Comparison of ENCODE assay signal across 15 cellular contexts in genomic region chr22:46201059-46201757, GRCh38. TPM values are rescaled to one million over a fixed set of nuclear protein-coding genes. Genes with fewer than 3 reads are reported as not detected.
A peak's percentile ranks its signal among the peaks of the same experiment; 100 is the strongest.
DNase-seq lines count a peak whose midpoint lies in the region; ATAC-seq, FAIRE-seq and TF ChIP-seq lines count a peak whose summit lies in the region.
"Had no signal": no experiment of that assay in that cellular context is flagged by ENCODE, and none has a peak within 500 bp of the region (broad histone marks: within the 10 kb centered on the region; RNA-seq: fewer than 3 reads in every experiment).

No MANE protein-coding gene starts in this region.

- H2AK5ac ChIP-seq in H1 (ENCODE audit: low read depth, low read length), result no peak overlapping the region

- H2AFZ ChIP-seq in H1 (ENCODE audit: low read length), result peak overlapping the region; percentile 89; the same call in 1 of the 2 replicates

- H3K79me1 ChIP-seq in H1 (ENCODE audit: low read depth, low read length), result no peaks in the 10 kb centered on the region

- TF ChIP-seq POLR2A in H1 (IDR thresholded peaks at IDR 0.05; ENCODE audit: control extremely low read depth in 1 of 2, low read depth in 2 of 2, low read length in 2 of 2), result no peak
- TF ChIP-seq POLR2A in spleen (IDR thresholded peaks at IDR 0.05), result no peak
- TF ChIP-seq POLR2A in GM18505 (IDR thresholded peaks at IDR 0.05; ENCODE audit: borderline replicate concordance, extremely low read depth, insufficient read depth, insufficient read length), result no peak

- H3K56ac ChIP-seq in H1 (replicated peaks; ENCODE audit: insufficient read length, low read depth, low read length), result no peak overlapping the region

- no peak overlapping the region for H3K14ac ChIP-seq in H1 (ENCODE audit: insufficient read length)

- H3K4me2 ChIP-seq in H1 (ENCODE audit: insufficient read depth in 1 of 2, low read depth in 2 of 2, low read length in 2 of 2), result peak overlapping the region; percentile 60 to 62

- peak overlapping the region; percentile 25; the same call in 1 of the 2 replicates for H2BK15ac ChIP-seq in H1 (ENCODE audit: low read length)

- 29% methylated on average over 13 of the region's 17 CpGs; no CpG with 5 or more reads in 1 of the 2 experiments for WGBS in H1 (ENCODE audit: extremely low coverage in 1 of 2, insufficient coverage in 1 of 2, insufficient read length in 1 of 2, insufficient replicate concordance in 2 of 2, low coverage in 1 of 2, low lambda C conversion rate in 2 of 2, missing lambda C conversion rate in 1 of 2), 2 experiments
- WGBS in spleen, 5 donors, result 62 to 82% (median 77%) methylated on average over 17 of the region's 17 CpGs

- H3K27me3 ChIP-seq in H1 (replicated peaks in 1 of 4; ENCODE audit: control insufficient read depth in 3 of 4, extremely low read depth in 1 of 4, insufficient read depth in 3 of 4, low read length in 3 of 4) (no peaks in the 10 kb centered on the region), spleen (replicated peaks in 1 of 7) (no peaks in the 10 kb centered on the region)
- H3K27me3 ChIP-seq: testis had no signal

- H2BK12ac ChIP-seq in H1 (ENCODE audit: low read depth, low read length), result no peak overlapping the region

- 0 out of 2 replicates have a peak overlapping the region, but pooled peaks have one; percentile 63 for H2BK20ac ChIP-seq in H1 (ENCODE audit: low read length)

- no peak for TF ChIP-seq CTCF in H1 (IDR thresholded peaks at IDR 0.05; ENCODE audit: control extremely low read depth in 1 of 3, insufficient read depth in 1 of 3, low read depth in 1 of 3, low read length in 3 of 3)
- TF ChIP-seq CTCF in spleen (IDR thresholded peaks at IDR 0.05 in 8 of 11, conservative IDR thresholded peaks at IDR 0.05 in 3 of 11), result no peak
- TF ChIP-seq CTCF in omental fat pad (IDR thresholded peaks at IDR 0.05), result no peak

- H4K8ac ChIP-seq in H1 (ENCODE audit: extremely low read depth, insufficient read depth, low read length), result 0 out of 2 replicates have a peak overlapping the region, but pooled peaks have one; percentile 21

- H3K23ac ChIP-seq in H1 (ENCODE audit: insufficient read length), result no peak overlapping the region

- H3K9me3 ChIP-seq in H1 (ENCODE audit: insufficient read depth in 2 of 2, low read depth in 1 of 2, low read length in 1 of 2), result no peaks in the 10 kb centered on the region
- H3K9me3 ChIP-seq in spleen, result peaks cover 0 to 18% (median 13%) of the 10 kb centered on the region in 8 donors
- H3K9me3 ChIP-seq: testis had no signal

- peak; percentile 90 for FAIRE-seq in H1 (lab: Jason Lieb, UNC)
- FAIRE-seq: GM12891 had no signal

- peak overlapping the region; percentile 42; the same call in 1 of the 2 replicates for H3K18ac ChIP-seq in H1 (ENCODE audit: extremely low read depth, low read length)

- peaks cover 0 to 3% (median 0%) of the 10 kb centered on the region in 4 experiments; a peak in 1 of 8 replicates for H3K36me3 ChIP-seq in H1 (ENCODE audit: control insufficient read depth in 2 of 4, insufficient read depth in 4 of 4, low read length in 3 of 4)
- H3K36me3 ChIP-seq in spleen, result peaks cover 0 to 79% (median 36%) of the 10 kb centered on the region in 6 donors

- intact Hi-C loops in spleen (cut with DNase I; ENCODE audit: low total_unique reads), result no loop called here

- no peak for TF ChIP-seq RAD21 in H1 (IDR thresholded peaks at IDR 0.05 in 1 of 2, conservative IDR thresholded peaks at IDR 0.05 in 1 of 2; ENCODE audit: low read depth in 2 of 2, low read length in 2 of 2)

- H3K4me3 ChIP-seq in H1 (ENCODE audit: extremely low read depth in 1 of 4, insufficient read depth in 2 of 4, low read depth in 3 of 4, low read length in 4 of 4) (peak overlapping the region in 3 of 4 experiments; percentile 7 to 27 (median 14); a peak in 1 of 8 replicates), spleen (no peak overlapping the region)
- H3K4me3 ChIP-seq: testis had no signal

- peak overlapping the region; percentile 99 for H4K5ac ChIP-seq in H1 (ENCODE audit: insufficient read length, low read depth, low read length)

- peaks cover 0 to 6% (median 3%) of the 10 kb centered on the region in 4 experiments; a peak in 3 of 7 replicates for H3K4me1 ChIP-seq in H1 (replicated peaks in 1 of 4; ENCODE audit: control insufficient read depth in 3 of 4, insufficient read depth in 4 of 4, low read length in 3 of 4)
- H3K4me1 ChIP-seq in spleen, result peaks cover 0 to 10% (median 0%) of the 10 kb centered on the region in 6 donors

- H4K20me1 ChIP-seq in H1 (replicated peaks in 1 of 2; ENCODE audit: control insufficient read depth in 1 of 2, insufficient read depth in 2 of 2, low read length in 2 of 2), result no peaks in the 10 kb centered on the region

- H2BK5ac ChIP-seq in H1 (ENCODE audit: low read depth, low read length), result peak overlapping the region; percentile 20; the same call in 1 of the 2 replicates

- CTCF ChIA-PET in H1 (lab: Charles Lee; ENCODE audit: partially characterized antibody), result interaction anchor here (1.0 kb wide), 1 partner anchor 165 kb away, joined by 3 read pairs; no protein-coding TSS in a partner anchor

- peak overlapping the region; percentile 50 for H2BK120ac ChIP-seq in H1 (replicated peaks; ENCODE audit: low read depth, low read length)

- H3K27ac ChIP-seq in H1 (ENCODE audit: low read depth, low read length) (peak overlapping the region; percentile 42; the same call in 1 of the 2 replicates), spleen (no peak overlapping the region)
- H3K27ac ChIP-seq: C4-2B, testis had no signal

- no peak overlapping the region; a peak in 1 of 7 replicates for H3K9ac ChIP-seq in H1 (replicated peaks in 1 of 4; ENCODE audit: extremely low read depth in 1 of 4, low read depth in 3 of 4, low read length in 3 of 4)

- TF ChIP-seq EP300 in H1 (IDR thresholded peaks at IDR 0.05; ENCODE audit: borderline replicate concordance in 1 of 2, low read depth in 2 of 2, low read length in 2 of 2), result no peak

- peak; percentile 35 for ATAC-seq in left lobe of liver
- no peak for ATAC-seq in HG03039 (IDR thresholded peaks at IDR 0.05; ENCODE audit: unreplicated experiment)
- no peak for ATAC-seq in GM18505 (IDR thresholded peaks at IDR 0.05; ENCODE audit: unreplicated experiment)
- no peak for ATAC-seq in omental fat pad (ENCODE audit: low FRiP score)
- ATAC-seq: activated CD4-positive, alpha-beta T cell treated with anti-CD3 and anti-CD28 coated beads for 36 hours had no signal

- peak overlapping the region; percentile 57 for H3K4ac ChIP-seq in H1 (replicated peaks; ENCODE audit: insufficient read length, low read depth, low read length)

- H3K79me2 ChIP-seq in H1 (ENCODE audit: control insufficient read depth in 1 of 2, insufficient read depth in 2 of 2, low read length in 2 of 2), result no peaks in the 10 kb centered on the region

- DNase-seq in LoVo (ENCODE audit: low spot score) (peak; percentile 25), H1 (ENCODE audit: low read depth in 1 of 2, low spot score in 2 of 2) (peak; percentile 65 to 66), left lobe of liver (ENCODE audit: low spot score) (no peak), spleen (peak; percentile 18), omental fat pad (ENCODE audit: low spot score) (no peak)
- DNase-seq: activated CD4-positive, alpha-beta T cell treated with anti-CD3 and anti-CD28 coated beads for 36 hours; HFFc6; NCI-H1436; NCI-H524; posterior cingulate gyrus; testis had no signal

- peak overlapping the region; percentile 5 for H4K91ac ChIP-seq in H1 (replicated peaks; ENCODE audit: insufficient read length, low read length)

- no peaks in the 10 kb centered on the region for H3K23me2 ChIP-seq in H1 (ENCODE audit: low read depth, low read length)

- POLR2A ChIA-PET in H1 (lab: Charles Lee; ENCODE audit: partially characterized antibody), result interaction anchor here (0.5 kb wide), 1 partner anchor 106 kb away, joined by 5 read pairs; no protein-coding TSS in a partner anchor

TF ChIP-seq in H1, 55 proteins besides CTCF, POLR2A, EP300 and RAD21 (continues in another document):
- no peak for TF ChIP-seq SRF (IDR thresholded peaks at IDR 0.05; ENCODE audit: low read depth, low read length)
- TF ChIP-seq GABPA (IDR thresholded peaks at IDR 0.05; ENCODE audit: borderline replicate concordance, insufficient read depth, low read length), result no peak
- no peak for TF ChIP-seq KDM1A (IDR thresholded peaks at IDR 0.05; ENCODE audit: borderline replicate concordance, low read length)
- TF ChIP-seq NANOG (IDR thresholded peaks at IDR 0.05; ENCODE audit: insufficient read depth, low read depth, low read length, poor library complexity, severe bottlenecking), result peak; percentile 68
- TF ChIP-seq, protein P1, sequence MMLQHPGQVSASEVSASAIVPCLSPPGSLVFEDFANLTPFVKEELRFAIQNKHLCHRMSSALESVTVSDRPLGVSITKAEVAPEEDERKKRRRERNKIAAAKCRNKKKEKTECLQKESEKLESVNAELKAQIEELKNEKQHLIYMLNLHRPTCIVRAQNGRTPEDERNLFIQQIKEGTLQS (IDR thresholded peaks at IDR 0.05; ENCODE audit: insufficient read depth, low read depth, low read length), result no peak
- no peak for TF ChIP-seq CBX5 (IDR thresholded peaks at IDR 0.05; ENCODE audit: low read depth, low read length)

RNA-seq across cellular contexts. Expression of gene CDPF1, which starts 48.9 kb away (rescaled TPM):
- 8.8 and 9.7 TPM in 2 replicates for total RNA-seq in H1 (2021; fragmentation: NEBNext Ultra II Directional; extraction: Animal tissue kit (Norgen Biotek cat#: 25700))
- polyA plus RNA-seq in H1 (2011; rRNA removed), result 13.7 and 15.4 TPM in 2 replicates
- 20.3 TPM for polyA plus RNA-seq in H1 (2011; cell fraction: cytosol; rRNA removed)
- polyA plus RNA-seq in H1 (2011; cell fraction: nucleus; rRNA removed), result 25.0 TPM
- 7.7 to 12.5 TPM (median 11.1 TPM) in 4 replicates for polyA plus RNA-seq in H1 (2012, experiment 1 of 2)
- polyA plus RNA-seq in H1 (2012, experiment 2 of 2), result 20.0 TPM
- 11.6 TPM for polyA plus RNA-seq in H1 (2013, experiment 1 of 2)
- polyA plus RNA-seq in H1 (2013, experiment 2 of 2), result 10.4 TPM
- polyA minus RNA-seq in H1 (2011; rRNA and poly(A)+ RNA removed), result 5.5 and 5.6 TPM in 2 replicates
- polyA minus RNA-seq in H1 (2011; cell fraction: cytosol; rRNA and poly(A)+ RNA removed), result 5.7 TPM
- 8.3 TPM for polyA minus RNA-seq in H1 (2011; cell fraction: nucleus; rRNA and poly(A)+ RNA removed)
- 5.1 TPM for total RNA-seq in left lobe of liver
- total RNA-seq in spleen, result 10 to 100 TPM in 2 of 7 donors, 1 to 10 TPM in 5; 7.7 to 12.7 (median 8.8) TPM
- polyA plus RNA-seq in spleen, result 10 to 100 TPM; 16.3 to 19.6 (median 18.4) TPM
- 10 to 100 TPM in 2 of 4 donors, 1 to 10 TPM in 2; 5.7 to 18.8 (median 8.5) TPM for total RNA-seq in omental fat pad

RNA-seq across cellular contexts. Expression of gene PPARA, which starts 50.9 kb away (rescaled TPM):
- total RNA-seq in H1 (2021; fragmentation: NEBNext Ultra II Directional; extraction: Animal tissue kit (Norgen Biotek cat#: 25700)), result 8.2 and 10.0 TPM in 2 replicates
- polyA plus RNA-seq in H1 (2011; rRNA removed), result 3.1 and 3.3 TPM in 2 replicates
- 3.6 TPM for polyA plus RNA-seq in H1 (2011; cell fraction: cytosol; rRNA removed)
- 9.9 TPM for polyA plus RNA-seq in H1 (2011; cell fraction: nucleus; rRNA removed)
- 3.8 to 4.8 TPM (median 4.5 TPM) in 4 replicates for polyA plus RNA-seq in H1 (2012, experiment 1 of 2)
- polyA plus RNA-seq in H1 (2012, experiment 2 of 2), result 3.1 TPM
- polyA plus RNA-seq in H1 (2013, experiment 1 of 2), result 3.9 TPM
- polyA plus RNA-seq in H1 (2013, experiment 2 of 2), result 3.4 TPM
- 6.5 and 7.4 TPM in 2 replicates for polyA minus RNA-seq in H1 (2011; rRNA and poly(A)+ RNA removed)
- polyA minus RNA-seq in H1 (2011; cell fraction: cytosol; rRNA and poly(A)+ RNA removed), result 3.2 TPM
- 14.7 TPM for polyA minus RNA-seq in H1 (2011; cell fraction: nucleus; rRNA and poly(A)+ RNA removed)
- 122 TPM for total RNA-seq in left lobe of liver
- 10 to 100 TPM; 21.2 to 40.9 (median 24.8) TPM for total RNA-seq in spleen
- 1 to 10 TPM; 2.0 to 5.8 (median 2.4) TPM for polyA plus RNA-seq in spleen
- 10 to 100 TPM; 20.7 to 35.5 (median 30.4) TPM for total RNA-seq in omental fat pad

Comparison
In these comparisons a context has a peak if more than half of its experiments do, and no peak if none do; other contexts are left out.
1. DNase-seq: peak in LoVo (single experiment), H1 (2 of 2) and spleen (single experiment); none in left lobe of liver (single experiment) and omental fat pad (single experiment).
2. H3K4me3 ChIP-seq: peak in H1 (3 of 4); none in spleen (0 of 8).